31 cellular contexts compared by ENCODE assay signal in genomic region chr3:98920166-98920565, GRCh38.
"Had no signal": no experiment of that assay in that cellular context is flagged by ENCODE, and none has a peak within 500 bp of the region (broad histone marks: within the 10 kb centered on the region; RNA-seq: fewer than 3 reads in every experiment).

No MANE protein-coding gene starts in this region.

- H3K36me3 ChIP-seq: colonic mucosa, esophagus squamous epithelium, gastroesophageal sphincter, heart right ventricle, WERI-Rb-1 had no signal

- H3K36me3 Mint-ChIP-seq: activated naive CD8-positive, alpha-beta T cell had no signal

- H3K4me3 Mint-ChIP-seq: activated B cell treated with CpG ODN at 0.5 μM for 24 hours; activated CD4-positive, alpha-beta memory T cell treated with anti-CD3 and anti-CD28 coated beads, Interleukin-2, amount 10 ng/mL, durations not matched to agents 7 days and 5 days; activated CD4-positive, alpha-beta T cell treated with anti-CD3 and anti-CD28 coated beads, Interleukin-2, amount 10 ng/mL, durations not matched to agents 7 days and 5 days; activated naive CD8-positive, alpha-beta T cell; activated T-cell treated with anti-CD3 and anti-CD28 coated beads, Interleukin-2, amount 50 U/mL, for 24 hours; activated T-cell treated with anti-CD3 and anti-CD28 coated beads, Interleukin-2, amount 50 U/mL, for 72 hours; T-helper 17 cell; T-helper 2 cell treated with Interferon-gamma antibody and Interleukin-4, amounts not matched to agents 5 μg/mL and 100 μg/mL, for 36 hours had no signal

- H3K4me3 ChIP-seq: body of pancreas, colonic mucosa, esophagus squamous epithelium, gastroesophageal sphincter, heart right ventricle had no signal

- H3K27me3 ChIP-seq: body of pancreas, colonic mucosa, esophagus squamous epithelium, gastroesophageal sphincter, heart right ventricle had no signal

- H3K9me3 Mint-ChIP-seq: activated B cell treated with CpG ODN at 0.5 μM for 24 hours; activated CD4-positive, alpha-beta memory T cell treated with anti-CD3 and anti-CD28 coated beads, Interleukin-2, amount 10 ng/mL, durations not matched to agents 7 days and 5 days; activated CD4-positive, alpha-beta T cell treated with anti-CD3 and anti-CD28 coated beads, Interleukin-2, amount 10 ng/mL, durations not matched to agents 7 days and 5 days; activated T-cell treated with anti-CD3 and anti-CD28 coated beads, Interleukin-2, amount 50 U/mL, for 24 hours; activated T-cell treated with anti-CD3 and anti-CD28 coated beads, Interleukin-2, amount 50 U/mL, for 72 hours; T-helper 2 cell treated with Interferon-gamma antibody and Interleukin-4, amounts not matched to agents 5 μg/mL and 100 μg/mL, for 36 hours had no signal

- H3K27ac Mint-ChIP-seq: activated B cell treated with CpG ODN at 0.5 μM for 24 hours; activated CD4-positive, alpha-beta memory T cell treated with anti-CD3 and anti-CD28 coated beads, Interleukin-2, amount 10 ng/mL, durations not matched to agents 7 days and 5 days; activated CD4-positive, alpha-beta T cell treated with anti-CD3 and anti-CD28 coated beads, Interleukin-2, amount 10 ng/mL, durations not matched to agents 7 days and 5 days; activated naive CD8-positive, alpha-beta T cell; activated T-cell treated with anti-CD3 and anti-CD28 coated beads, Interleukin-2, amount 50 U/mL, for 24 hours; activated T-cell treated with anti-CD3 and anti-CD28 coated beads, Interleukin-2, amount 50 U/mL, for 72 hours; T-helper 17 cell; T-helper 2 cell treated with Interferon-gamma antibody and Interleukin-4, amounts not matched to agents 5 μg/mL and 100 μg/mL, for 36 hours had no signal

- FAIRE-seq: endometrium, endothelial cell of umbilical vein had no signal

- H3K4me1 Mint-ChIP-seq: activated B cell treated with CpG ODN at 0.5 μM for 24 hours; activated CD4-positive, alpha-beta memory T cell treated with anti-CD3 and anti-CD28 coated beads, Interleukin-2, amount 10 ng/mL, durations not matched to agents 7 days and 5 days; activated CD4-positive, alpha-beta T cell treated with anti-CD3 and anti-CD28 coated beads, Interleukin-2, amount 10 ng/mL, durations not matched to agents 7 days and 5 days had no signal

- H3K27me3 Mint-ChIP-seq: activated CD4-positive, alpha-beta memory T cell treated with anti-CD3 and anti-CD28 coated beads, Interleukin-2, amount 10 ng/mL, durations not matched to agents 7 days and 5 days had no signal

- H3K4me1 ChIP-seq: body of pancreas, colonic mucosa, esophagus squamous epithelium, gastroesophageal sphincter had no signal

- DNase-seq: activated B cell treated with CpG ODN at 0.5 μM for 24 hours; activated CD4-positive, alpha-beta memory T cell treated with anti-CD3 and anti-CD28 coated beads, Interleukin-2, amount 10 ng/mL, durations not matched to agents 7 days and 5 days; activated CD4-positive, alpha-beta T cell treated with anti-CD3 and anti-CD28 coated beads, Interleukin-2, amount 10 ng/mL, durations not matched to agents 7 days and 5 days; activated CD4-positive, alpha-beta T cell treated with anti-CD3 and anti-CD28 coated beads, Interleukin-2, amount 50 U/mL, for 4 hours; activated CD8-positive, alpha-beta memory T cell treated with anti-CD3 and anti-CD28 coated beads, Interleukin-2, amount 50 U/mL, for 48 hours; activated gamma-delta T cell; activated naive CD4-positive, alpha-beta T cell; activated naive CD4-positive, alpha-beta T cell treated with anti-CD3 and anti-CD28 coated beads, Interleukin-2, amount 50 U/mL, for 16 hours; activated T-cell treated with anti-CD3 and anti-CD28 coated beads for 4 hours; activated T-cell treated with anti-CD3 and anti-CD28 coated beads, Interleukin-2, amount 50 U/mL, for 24 hours; activated T-cell treated with anti-CD3 and anti-CD28 coated beads, Interleukin-2, amount 50 U/mL, for 72 hours; amniotic stem cell; anterior cingulate cortex; body of pancreas; caudate nucleus; colonic mucosa; effector CD8-positive, alpha-beta T cell; esophagus squamous epithelium; foreskin melanocyte; heart right ventricle; T-helper 1 cell; T-helper 17 cell; T1000; WERI-Rb-1 had no signal

- ATAC-seq: activated CD4-positive, CD25-positive, alpha-beta regulatory T cell treated with anti-CD3 and anti-CD28 coated beads, Interleukin-2, amount 50 U/mL, for 24 hours; activated T-cell treated with anti-CD3 and anti-CD28 coated beads, Interleukin-2, amount 50 U/mL, for 72 hours; body of pancreas; gastroesophageal sphincter; heart right ventricle; T-helper 17 cell had no signal

- H3K9me3 ChIP-seq: body of pancreas, colonic mucosa, esophagus squamous epithelium, gastroesophageal sphincter, heart right ventricle had no signal

- H3K27ac ChIP-seq: body of pancreas, colonic mucosa, epithelial cell of prostate, esophagus squamous epithelium, gastroesophageal sphincter, heart right ventricle, WERI-Rb-1 had no signal
